Comparison of ENCODE assay signal across 19 cellular contexts in genomic region chr2:235695602-235695895, GRCh38.
A peak's percentile ranks its signal among the peaks of the same experiment; 100 is the strongest.
DNase-seq lines count a peak whose midpoint lies in the region; FAIRE-seq and TF ChIP-seq lines count a peak whose summit lies in the region.
"Had no signal": no experiment of that assay in that cellular context is flagged by ENCODE, and none has a peak within 500 bp of the region (broad histone marks: within the 10 kb centered on the region; RNA-seq: fewer than 3 reads in every experiment).

No MANE protein-coding gene starts in this region.

- FAIRE-seq in GM19239 (lab: Jason Lieb, UNC) = no peak
- FAIRE-seq: K562 had no signal

- peak overlapping the region in 3 of 11 experiments; percentile 1 to 29 (median 15); a peak in 2 of 22 replicates for H3K9ac ChIP-seq in BLaER1 treated with 17β-estradiol and CSF1 and Interleukin-3, amounts not matched to agents 10 nM and 100 nM

- H3K4me2 ChIP-seq in BLaER1 treated with 17β-estradiol and CSF1 and Interleukin-3, amounts not matched to agents 10 nM and 100 nM = peak overlapping the region in 8 of 11 experiments; percentile 58 to 88 (median 74); a peak in 17 of 22 replicates

- H3K27ac ChIP-seq in BLaER1 treated with 17β-estradiol and CSF1 and Interleukin-3, amounts not matched to agents 10 nM and 100 nM = peak overlapping the region in 3 of 11 experiments; percentile 2 to 46 (median 34); a peak in 2 of 22 replicates
- H3K27ac ChIP-seq: C4-2B had no signal

- H3K4me3 Mint-ChIP-seq in brain (no peak overlapping the region), mesothelial cell of epicardium (no peak overlapping the region), progenitor cell of endocrine pancreas (ENCODE audit: low read depth) (no peak overlapping the region)

- peaks cover 25% of the 10 kb centered on the region for H3K36me3 Mint-ChIP-seq in brain
- no peaks in the 10 kb centered on the region for H3K36me3 Mint-ChIP-seq in mesothelial cell of epicardium
- H3K36me3 Mint-ChIP-seq in progenitor cell of endocrine pancreas (ENCODE audit: insufficient read depth) = peaks cover 2% of the 10 kb centered on the region

- DNase-seq in mesothelial cell of epicardium (ENCODE audit: low spot score in 2 of 2, unreplicated experiment in 2 of 2) (no peak), progenitor cell of endocrine pancreas (ENCODE audit: low spot score, unreplicated experiment) (no peak), GM19239 (ENCODE audit: insufficient read length, low spot score) (no peak), NCI-H1048 (lab: John Stamatoyannopoulos, UW) (no peak)
- no peak for DNase-seq in activated CD8-positive, alpha-beta memory T cell treated with anti-CD3 and anti-CD28 coated beads, Interleukin-2, amount 50 U/mL, for 4 hours
- no peak for DNase-seq in stimulated activated CD4-positive, alpha-beta T cell treated with anti-CD3 and anti-CD28 coated beads, Interleukin-2, amount 100 ng/mL, for 24 hours
- DNase-seq: DMS79 treated with DMSO at 0.1 percent for 48 hours, GOT3, NCI-H1105 treated with DMSO at 0.1 percent for 48 hours, NCI-H1694 treated with DMSO at 0.1 percent for 48 hours, NCI-H345, NCI-H524 treated with DMSO at 0.1 percent for 48 hours, PC-3, RPMI8226, SIG-M5 had no signal

- peaks cover 0 to 26% (median 5%) of the 10 kb centered on the region in 5 experiments for H3K9me3 Mint-ChIP-seq in brain
- H3K9me3 Mint-ChIP-seq in mesothelial cell of epicardium = peaks cover 5% of the 10 kb centered on the region
- H3K9me3 Mint-ChIP-seq in progenitor cell of endocrine pancreas (ENCODE audit: low read depth) = peaks cover 5% of the 10 kb centered on the region

- H3K36me3 ChIP-seq in BLaER1 treated with 17β-estradiol and CSF1 and Interleukin-3, amounts not matched to agents 10 nM and 100 nM = no peaks in the 10 kb centered on the region

- H3K27ac Mint-ChIP-seq in brain (peak overlapping the region in 4 of 5 experiments; percentile 38 to 80 (median 64)), mesothelial cell of epicardium (peak overlapping the region; percentile 91), progenitor cell of endocrine pancreas (peak overlapping the region; percentile 93)

- H3K4me1 Mint-ChIP-seq in brain (peaks cover 75% of the 10 kb centered on the region), mesothelial cell of epicardium (peaks cover 12% of the 10 kb centered on the region), progenitor cell of endocrine pancreas (ENCODE audit: low read depth) (peaks cover 6% of the 10 kb centered on the region)

- H3K9me3 ChIP-seq in BLaER1 treated with 17β-estradiol and CSF1 and Interleukin-3, amounts not matched to agents 10 nM and 100 nM (replicated peaks in 1 of 11) = no peaks in the 10 kb centered on the region

- H4K20me1 ChIP-seq in BLaER1 treated with 17β-estradiol and CSF1 and Interleukin-3, amounts not matched to agents 10 nM and 100 nM = peaks cover 15 to 97% (median 77%) of the 10 kb centered on the region in 11 experiments; a peak in 20 of 22 replicates

- peaks cover 8 to 100% (median 96%) of the 10 kb centered on the region in 10 experiments for H3K4me1 ChIP-seq in BLaER1 treated with 17β-estradiol and CSF1 and Interleukin-3, amounts not matched to agents 10 nM and 100 nM

- TF ChIP-seq CTCF in brain (conservative IDR thresholded peaks at IDR 0.05) (no peak), mesothelial cell of epicardium (IDR thresholded peaks at IDR 0.05; ENCODE audit: unreplicated experiment) (no peak), progenitor cell of endocrine pancreas (IDR thresholded peaks at IDR 0.05; ENCODE audit: unreplicated experiment) (no peak)

- no peak overlapping the region for H3K4me3 ChIP-seq in BLaER1 treated with 17β-estradiol and CSF1 and Interleukin-3, amounts not matched to agents 10 nM and 100 nM
- H3K4me3 ChIP-seq: K562 had no signal

- H3K27me3 Mint-ChIP-seq in brain = no peaks in the 10 kb centered on the region
- no peaks in the 10 kb centered on the region for H3K27me3 Mint-ChIP-seq in mesothelial cell of epicardium (ENCODE audit: low read depth)
- H3K27me3 Mint-ChIP-seq in progenitor cell of endocrine pancreas = no peaks in the 10 kb centered on the region

- H3K27me3 ChIP-seq in BLaER1 treated with 17β-estradiol and CSF1 and Interleukin-3, amounts not matched to agents 10 nM and 100 nM = peaks cover 0 to 4% (median 0%) of the 10 kb centered on the region in 11 experiments; a peak in 1 of 22 replicates
